1 cellular context compared by ENCODE assay signal in the genomic region with DNA sequence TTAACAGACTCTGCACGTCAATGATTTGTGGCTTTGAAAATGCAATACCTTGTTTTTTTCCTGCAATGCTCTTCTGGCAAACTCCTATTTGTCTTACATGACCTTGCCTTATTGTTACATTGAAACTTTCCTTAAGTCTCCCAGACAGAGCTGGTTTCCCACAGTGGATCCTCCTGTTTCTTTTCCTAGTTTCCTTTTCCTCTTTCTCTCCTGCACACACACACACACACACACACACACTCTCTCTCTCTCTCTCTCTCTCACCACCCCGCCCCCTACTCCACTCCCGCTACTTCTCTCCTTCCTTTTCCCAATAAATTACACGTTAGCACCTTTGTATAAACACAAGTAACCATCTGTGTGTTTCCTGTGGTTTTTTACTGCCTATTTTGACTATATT.
TF ChIP-seq lines count a peak whose summit lies in the region.

No MANE protein-coding gene starts in this region.

TF ChIP-seq in HCT116, 20 proteins besides CTCF, POLR2A, EP300 and RAD21 (continued from another document):
- TF ChIP-seq REST (IDR thresholded peaks at IDR 0.05; ENCODE audit: low read depth) (no peak), EGR1 (IDR thresholded peaks at IDR 0.05; ENCODE audit: low read depth) (no peak), TCF7L2 (IDR thresholded peaks at IDR 0.05; ENCODE audit: borderline replicate concordance, extremely low read depth, insufficient read depth, insufficient read length) (no peak), EZH2phosphoT487 (IDR thresholded peaks at IDR 0.05; ENCODE audit: borderline replicate concordance) (no peak), SIN3A (IDR thresholded peaks at IDR 0.05; ENCODE audit: low read depth) (no peak), CEBPB (IDR thresholded peaks at IDR 0.05; ENCODE audit: low read depth) (no peak), YY1 (IDR thresholded peaks at IDR 0.05; ENCODE audit: extremely low read depth, insufficient replicate concordance, low read depth, low read length) (no peak)
- TF ChIP-seq, protein P1, sequence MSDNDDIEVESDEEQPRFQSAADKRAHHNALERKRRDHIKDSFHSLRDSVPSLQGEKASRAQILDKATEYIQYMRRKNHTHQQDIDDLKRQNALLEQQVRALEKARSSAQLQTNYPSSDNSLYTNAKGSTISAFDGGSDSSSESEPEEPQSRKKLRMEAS (IDR thresholded peaks at IDR 0.05): no peak
